In the genomic region with DNA sequence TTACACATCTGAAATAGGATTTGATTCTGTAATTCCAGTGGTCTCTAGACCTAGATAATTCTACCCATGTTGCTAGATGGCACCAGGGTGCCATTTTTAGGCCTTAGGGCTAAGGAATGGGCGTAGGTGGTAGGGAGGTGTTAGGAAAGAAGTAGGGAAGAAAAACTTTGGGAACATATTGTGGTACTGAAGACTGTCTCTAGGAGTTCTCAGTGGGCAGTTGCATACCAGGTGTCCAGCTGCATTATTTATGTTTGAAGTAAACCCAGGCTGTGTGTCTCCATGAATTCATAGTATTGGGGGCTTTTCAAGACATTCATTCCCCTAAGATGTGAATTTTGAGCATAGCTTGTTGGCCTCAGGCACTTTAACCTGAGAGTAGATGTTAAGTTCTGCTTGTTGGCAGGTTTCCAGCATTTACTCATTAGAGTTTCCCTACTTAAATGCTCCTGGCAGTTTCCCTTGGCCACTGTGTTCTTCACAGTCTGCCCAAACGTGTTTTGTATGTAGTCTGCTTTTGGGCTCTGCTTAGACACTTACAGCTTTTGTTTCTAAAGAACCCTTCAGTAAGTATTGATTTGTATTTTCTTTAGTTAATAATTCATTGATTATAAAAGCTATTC, we compare ENCODE assay signal across 12 cellular contexts. TPM values are rescaled to one million over a fixed set of nuclear protein-coding genes. Genes with fewer than 3 reads are reported as not detected.
DNase-seq lines count a peak whose midpoint lies in the region; ATAC-seq and TF ChIP-seq lines count a peak whose summit lies in the region.
"Had no signal": no experiment of that assay in that cellular context is flagged by ENCODE, and none has a peak within 500 bp of the region (broad histone marks: within the 10 kb centered on the region; RNA-seq: fewer than 3 reads in every experiment).

No MANE protein-coding gene starts in this region.

- H3K27ac Mint-ChIP-seq in type B pancreatic cell (peak overlapping the region; percentile 67), CD14-positive monocyte (peak overlapping the region in 2 of 7 donors; percentile 47 to 53)
- H3K27ac Mint-ChIP-seq: activated naive CD8-positive, alpha-beta T cell had no signal

- H3K4me1 ChIP-seq in RWPE2 (ENCODE audit: insufficient read depth, poor library complexity, severe bottlenecking), result peaks cover 36% of the 10 kb centered on the region
- peaks cover 17% of the 10 kb centered on the region for H3K4me1 ChIP-seq in foreskin keratinocyte

- H3K27ac ChIP-seq in RWPE2 (ENCODE audit: poor library complexity, severe bottlenecking) (peak overlapping the region; percentile 63), foreskin keratinocyte (peak overlapping the region; percentile 37)

- no peaks in the 10 kb centered on the region for H3K9me3 Mint-ChIP-seq in type B pancreatic cell
- H3K9me3 Mint-ChIP-seq in CD14-positive monocyte, result no peaks in the 10 kb centered on the region

- H3K9me3 ChIP-seq in RWPE2 (ENCODE audit: severe bottlenecking), result no peaks in the 10 kb centered on the region
- H3K9me3 ChIP-seq: A549 had no signal

- peak; percentile 21 for DNase-seq in NCI-H1436 (lab: John Stamatoyannopoulos, UW)
- no peak for DNase-seq in NCI-H1436 treated with DMSO at 0.1 percent for 48 hours (lab: John Stamatoyannopoulos, UW)
- DNase-seq in RWPE2 (ENCODE audit: low spot score), result no peak
- DNase-seq in foreskin keratinocyte, result peak; percentile 70 to 87
- no peak for DNase-seq in type B pancreatic cell (ENCODE audit: extremely low spot score, unreplicated experiment)
- no peak for DNase-seq in CD14-positive monocyte (ENCODE audit: low spot score)
- no peak for DNase-seq in SKM-1 (lab: John Stamatoyannopoulos, UW; ENCODE audit: unreplicated experiment)
- DNase-seq: NCI-H526 treated with DMSO at 0.1 percent for 48 hours had no signal

- ATAC-seq in RWPE2 (ENCODE audit: low read depth) (peak; percentile 73), foreskin keratinocyte (peak; percentile 71), HG02884 (IDR thresholded peaks at IDR 0.05; ENCODE audit: unreplicated experiment) (no peak)

- TF ChIP-seq CTCF in RWPE2 (IDR thresholded peaks at IDR 0.05; ENCODE audit: poor library complexity, severe bottlenecking) (no peak), foreskin keratinocyte (conservative IDR thresholded peaks at IDR 0.05) (no peak), type B pancreatic cell (conservative IDR thresholded peaks at IDR 0.05) (no peak), CD14-positive monocyte (IDR thresholded peaks at IDR 0.05) (no peak)

- H3K4me1 Mint-ChIP-seq in type B pancreatic cell (ENCODE audit: unreplicated experiment), result peaks cover 10% of the 10 kb centered on the region
- no peaks in the 10 kb centered on the region for H3K4me1 Mint-ChIP-seq in CD14-positive monocyte

- H3K4me3 ChIP-seq in RWPE2 (ENCODE audit: severe bottlenecking), result no peak overlapping the region
- H3K4me3 ChIP-seq: A549 had no signal

- H3K36me3 Mint-ChIP-seq in type B pancreatic cell (peaks cover 9% of the 10 kb centered on the region), CD14-positive monocyte (peaks cover 0 to 8% of the 10 kb centered on the region in 2 donors)

- H3K36me3 ChIP-seq in RWPE2 (ENCODE audit: low read depth), result no peaks in the 10 kb centered on the region; the same call in 1 of the 2 replicates

- H3K4me3 Mint-ChIP-seq in type B pancreatic cell (no peak overlapping the region), CD14-positive monocyte (no peak overlapping the region)
- H3K4me3 Mint-ChIP-seq: activated naive CD8-positive, alpha-beta T cell had no signal

- no peaks in the 10 kb centered on the region for H3K27me3 Mint-ChIP-seq in type B pancreatic cell
- H3K27me3 Mint-ChIP-seq in CD14-positive monocyte (ENCODE audit: low read depth in 3 of 3), result no peaks in the 10 kb centered on the region
- H3K27me3 Mint-ChIP-seq: activated naive CD8-positive, alpha-beta T cell had no signal

- H3K27me3 ChIP-seq in RWPE2 (ENCODE audit: insufficient read depth, poor library complexity, severe bottlenecking), result no peaks in the 10 kb centered on the region
- no peaks in the 10 kb centered on the region for H3K27me3 ChIP-seq in foreskin keratinocyte

- intact Hi-C loops in CD14-positive monocyte (cut with micrococcal nuclease), result no loop called here

RNA-seq across cellular contexts. Expression of a gene that starts 31.5 kb away (rescaled TPM):
- total RNA-seq in foreskin keratinocyte (275 and 297 TPM in 2 replicates), type B pancreatic cell (ENCODE audit: low replicate concordance) (191 and 260 TPM in 2 replicates)
- polyA plus RNA-seq in foreskin keratinocyte (218 and 269 TPM in 2 replicates), CD14-positive monocyte (10 to 100 TPM; 63.3 to 87.4 TPM)

RNA-seq across cellular contexts. Expression of a gene that starts 57.0 kb away (rescaled TPM):
- not detected in 2 replicates for total RNA-seq in foreskin keratinocyte
- not detected in 2 replicates for polyA plus RNA-seq in foreskin keratinocyte
- not detected in 2 replicates for total RNA-seq in type B pancreatic cell (ENCODE audit: low replicate concordance)
- not detected for polyA plus RNA-seq in CD14-positive monocyte
- total RNA-seq: lower leg skin had no signal
- polyA plus RNA-seq: A549 had no signal

Comparison
In these comparisons a context has a peak if more than half of its experiments do, and no peak if none do; other contexts are left out.
1. DNase-seq: peak in NCI-H1436 (single experiment) and foreskin keratinocyte (2 of 2); none in NCI-H1436 treated with DMSO at 0.1 percent for 48 hours (single experiment), RWPE2 (single experiment), type B pancreatic cell (single experiment), CD14-positive monocyte (single experiment) and SKM-1 (single experiment).